ENCODE assay signal across 19 cellular contexts in genomic region chr7:150968698-150969482, GRCh38. TPM values are rescaled to one million over a fixed set of nuclear protein-coding genes. Genes with fewer than 3 reads are reported as not detected.
DNase-seq lines count a peak whose midpoint lies in the region; TF ChIP-seq lines count a peak whose summit lies in the region.
"Had no signal": no experiment of that assay in that cellular context is flagged by ENCODE, and none has a peak within 500 bp of the region (broad histone marks: within the 10 kb centered on the region; RNA-seq: fewer than 3 reads in every experiment).

No MANE protein-coding gene starts in this region.

- H3K27me3 ChIP-seq in cardiac muscle cell (no peaks in the 10 kb centered on the region), stomach smooth muscle (ENCODE audit: control insufficient read depth in 1 of 2, insufficient read depth in 2 of 2, low read length in 2 of 2) (no peaks in the 10 kb centered on the region)
- H3K27me3 ChIP-seq: ovary had no signal

- H3K4me1 ChIP-seq in cardiac muscle cell (ENCODE audit: low read depth) (peaks cover 84% of the 10 kb centered on the region), stomach smooth muscle (ENCODE audit: control insufficient read depth, insufficient read depth, low read length) (peaks cover 93% of the 10 kb centered on the region)
- H3K4me1 ChIP-seq: foreskin keratinocyte had no signal

- no peak for TF ChIP-seq CTCF in cardiac muscle cell (IDR thresholded peaks at IDR 0.05; ENCODE audit: low read depth, low read length)

- H3K9me3 ChIP-seq in cardiac muscle cell (ENCODE audit: low read depth) (no peaks in the 10 kb centered on the region), stomach smooth muscle (ENCODE audit: control insufficient read depth in 2 of 2, low read length in 2 of 2) (no peaks in the 10 kb centered on the region)
- H3K9me3 ChIP-seq: ovary, SK-N-SH had no signal

- DNase-seq in SHP77 (lab: John Stamatoyannopoulos, UW): peak; percentile 10 to 19
- no peak for DNase-seq in SHP77 treated with DMSO at 0.1 percent for 48 hours (lab: John Stamatoyannopoulos, UW)
- DNase-seq in OCI-M1 (lab: John Stamatoyannopoulos, UW): peak; percentile 48
- DNase-seq in cardiac muscle cell (ENCODE audit: low read depth in 1 of 2, low spot score in 1 of 2): no peak
- DNase-seq in ACHN: no peak
- DNase-seq in activated CD8-positive, alpha-beta memory T cell treated with anti-CD3 and anti-CD28 coated beads for 24 hours: no peak
- DNase-seq in stimulated activated CD4-positive, alpha-beta T cell treated with anti-CD3 and anti-CD28 coated beads, Interleukin-2, amount 100 ng/mL, for 24 hours: no peak
- DNase-seq: activated CD4-positive, alpha-beta T cell treated with anti-CD3 and anti-CD28 coated beads for 48 hours; activated naive CD4-positive, alpha-beta T cell; aorta; foreskin keratinocyte; IMR-90; NCI-H446; ovary; SK-N-SH had no signal

- H3K36me3 ChIP-seq in cardiac muscle cell: peaks cover 7% of the 10 kb centered on the region
- no peaks in the 10 kb centered on the region for H3K36me3 ChIP-seq in stomach smooth muscle (ENCODE audit: control insufficient read depth in 2 of 2, insufficient read depth in 2 of 2, low read length in 2 of 2)
- H3K36me3 ChIP-seq: ovary had no signal

- H3K9ac ChIP-seq in stomach smooth muscle (ENCODE audit: low read length in 2 of 2): peak overlapping the region in 1 of 2 donors; percentile 29
- H3K9ac ChIP-seq: SK-N-SH had no signal

- H3K27ac ChIP-seq in cardiac muscle cell: peak overlapping the region; percentile 97
- H3K27ac ChIP-seq in stomach smooth muscle (ENCODE audit: low read length): peak overlapping the region; percentile 90
- H3K27ac ChIP-seq: foreskin keratinocyte, skin epidermis had no signal

- in situ Hi-C loops in ACHN (cut with HindIII; ENCODE audit: low pct_ligation_motif_present, low pct_unique_long_range_greater_than_20kb, low sequenced_read_pairs): no loop called here

- no peak overlapping the region for H3K4me3 ChIP-seq in cardiac muscle cell
- peak overlapping the region; percentile 16 to 49 for H3K4me3 ChIP-seq in stomach smooth muscle (ENCODE audit: low read length in 2 of 2)
- H3K4me3 ChIP-seq: GM12878, ovary, skin epidermis had no signal

RNA-seq across cellular contexts. Expression of gene KCNH2, which starts 9.2 kb away (rescaled TPM):
- 91.5 and 110 TPM in 2 replicates for total RNA-seq in cardiac muscle cell
- 48.0 and 64.2 TPM in 2 replicates for polyA plus RNA-seq in cardiac muscle cell
- total RNA-seq: foreskin keratinocyte had no signal
- polyA plus RNA-seq: foreskin keratinocyte had no signal

RNA-seq across cellular contexts. Expression of gene NOS3, which starts 21.9 kb away (rescaled TPM):
- 19.7 and 20.3 TPM in 2 replicates for total RNA-seq in cardiac muscle cell
- 13.1 and 16.3 TPM in 2 replicates for polyA plus RNA-seq in cardiac muscle cell

RNA-seq across cellular contexts. Expression of gene ATG9B, which starts 55.4 kb away (rescaled TPM):
- total RNA-seq in cardiac muscle cell: 7.1 and 8.4 TPM in 2 replicates
- polyA plus RNA-seq in cardiac muscle cell: 13.0 and 22.7 TPM in 2 replicates
- total RNA-seq: left lobe of liver had no signal
- polyA plus RNA-seq: aorta had no signal

RNA-seq across cellular contexts. Expression of gene ABCB8, which starts 59.4 kb away (rescaled TPM):
- total RNA-seq in cardiac muscle cell: 27.2 and 29.2 TPM in 2 replicates
- 18.4 and 20.4 TPM in 2 replicates for polyA plus RNA-seq in cardiac muscle cell

Comparison
In these comparisons a context has a peak if more than half of its experiments do, and no peak if none do; other contexts are left out.
1. DNase-seq: peak in SHP77 (2 of 2) and OCI-M1 (single experiment); none in SHP77 treated with DMSO at 0.1 percent for 48 hours (single experiment), cardiac muscle cell (0 of 2), ACHN (single experiment), activated CD8-positive, alpha-beta memory T cell treated with anti-CD3 and anti-CD28 coated beads for 24 hours (single experiment) and stimulated activated CD4-positive, alpha-beta T cell treated with anti-CD3 and anti-CD28 coated beads, Interleukin-2, amount 100 ng/mL, for 24 hours (0 of 2).